Comparison of ENCODE assay signal across 13 cellular contexts in genomic region chr6:11970114-11970513, GRCh38. TPM values are rescaled to one million over a fixed set of nuclear protein-coding genes. Genes with fewer than 3 reads are reported as not detected.
DNase-seq lines count a peak whose midpoint lies in the region; ATAC-seq and TF ChIP-seq lines count a peak whose summit lies in the region.
"Had no signal": no experiment of that assay in that cellular context is flagged by ENCODE, and none has a peak within 500 bp of the region (broad histone marks: within the 10 kb centered on the region; RNA-seq: fewer than 3 reads in every experiment).

No MANE protein-coding gene starts in this region.

- H3K27me3 ChIP-seq in ACC112 (ENCODE audit: insufficient read depth, low read length) (no peaks in the 10 kb centered on the region), IMR-90 (ENCODE audit: control insufficient read depth, insufficient read depth, low read length) (no peaks in the 10 kb centered on the region), osteoblast (ENCODE audit: insufficient read depth, low read length) (no peaks in the 10 kb centered on the region), hepatocyte (no peaks in the 10 kb centered on the region)
- H3K27me3 ChIP-seq: BLaER1 treated with 17β-estradiol and CSF1 and Interleukin-3, amounts not matched to agents 10 nM and 100 nM had no signal

- H3K23ac ChIP-seq in IMR-90 (ENCODE audit: low read depth, low read length) = no peak overlapping the region

- TF ChIP-seq POLR2A in IMR-90 (IDR thresholded peaks at IDR 0.05; ENCODE audit: low read depth, low read length) = no peak

- DNase-seq in IMR-90 (no peak), chondrocyte (ENCODE audit: low spot score) (no peak), osteoblast (ENCODE audit: insufficient read length, low spot score, missing footprints) (peak; percentile 21), activated gamma-delta T cell treated with Interleukin-2 at 50 U/mL for 16 hours (no peak), hepatocyte (ENCODE audit: low spot score) (no peak)
- no peak for DNase-seq in effector CD4-positive, alpha-beta T cell
- DNase-seq: 8988T; ACHN; CD4-positive, CD25-positive, alpha-beta regulatory T cell; DMS53; H7 had no signal

- H3K9me2 ChIP-seq in hepatocyte (replicated peaks; ENCODE audit: insufficient read depth) = no peaks in the 10 kb centered on the region

- POLR2A ChIA-PET in IMR-90 (lab: Charles Lee; ENCODE audit: unreplicated experiment) = no interaction called here

- peak overlapping the region; percentile 71 for H3K4ac ChIP-seq in IMR-90 (ENCODE audit: low read depth, low read length)

- no peaks in the 10 kb centered on the region for H3K27me3 Mint-ChIP-seq in chondrocyte (ENCODE audit: low read depth)
- H3K27me3 Mint-ChIP-seq: CD4-positive, CD25-positive, alpha-beta regulatory T cell had no signal

- no peak for ATAC-seq in IMR-90 (ENCODE audit: low read depth)

- peak overlapping the region; percentile 46; the same call in 2 of the 3 replicates for H2BK15ac ChIP-seq in IMR-90 (ENCODE audit: low read depth, low read length)

- no peak overlapping the region for H3K9ac ChIP-seq in IMR-90 (ENCODE audit: low read depth, low read length)
- H3K9ac ChIP-seq: BLaER1 treated with 17β-estradiol and CSF1 and Interleukin-3, amounts not matched to agents 10 nM and 100 nM had no signal

- H3K4me3 ChIP-seq in ACC112 (ENCODE audit: low read depth, low read length) (no peak overlapping the region), IMR-90 (ENCODE audit: insufficient read depth, low read depth, low read length) (no peak overlapping the region), osteoblast (ENCODE audit: insufficient read depth, low read length) (no peak overlapping the region), hepatocyte (no peak overlapping the region)
- H3K4me3 ChIP-seq: BLaER1 treated with 17β-estradiol and CSF1 and Interleukin-3, amounts not matched to agents 10 nM and 100 nM had no signal

- peak overlapping the region; percentile 50; the same call in 1 of the 2 replicates for H3K18ac ChIP-seq in IMR-90 (ENCODE audit: low read depth, low read length)

- peak overlapping the region; percentile 13 to 73; a peak in 1 of 4 replicates for H4K8ac ChIP-seq in IMR-90 (ENCODE audit: low read depth in 2 of 2, low read length in 2 of 2)

- H3K79me2 ChIP-seq in ACC112 (ENCODE audit: control insufficient read depth, insufficient read depth, low read length, unreplicated experiment) (no peaks in the 10 kb centered on the region), osteoblast (ENCODE audit: insufficient read depth, low read length) (no peaks in the 10 kb centered on the region), hepatocyte (no peaks in the 10 kb centered on the region)

- H3K14ac ChIP-seq in IMR-90 (replicated peaks; ENCODE audit: low read depth, low read length) = peak overlapping the region; percentile 78

- no peak overlapping the region for H3K4me3 Mint-ChIP-seq in chondrocyte (ENCODE audit: unreplicated experiment)
- H3K4me3 Mint-ChIP-seq: CD4-positive, CD25-positive, alpha-beta regulatory T cell had no signal

- H3K27ac ChIP-seq in ACC112 (ENCODE audit: low read depth, low read length) = no peak overlapping the region
- peak overlapping the region; percentile 30; the same call in 1 of the 2 replicates for H3K27ac ChIP-seq in IMR-90 (ENCODE audit: insufficient read depth, low read length)
- H3K27ac ChIP-seq in osteoblast (ENCODE audit: low read depth, low read length) = peak overlapping the region; percentile 59
- no peak overlapping the region for H3K27ac ChIP-seq in hepatocyte
- H3K27ac ChIP-seq: BLaER1 treated with 17β-estradiol and CSF1 and Interleukin-3, amounts not matched to agents 10 nM and 100 nM had no signal

- no peaks in the 10 kb centered on the region for H3K36me3 Mint-ChIP-seq in chondrocyte (ENCODE audit: low read depth)
- H3K36me3 Mint-ChIP-seq: CD4-positive, CD25-positive, alpha-beta regulatory T cell had no signal

- H3K9me1 ChIP-seq in IMR-90 (ENCODE audit: insufficient read depth, low read length) = peaks cover 11% of the 10 kb centered on the region

- H2AK9ac ChIP-seq in IMR-90 (replicated peaks; ENCODE audit: low read depth, low read length, poor library complexity) = no peak overlapping the region

- peaks cover 3% of the 10 kb centered on the region for H3K9me3 Mint-ChIP-seq in chondrocyte (ENCODE audit: low read depth)
- H3K9me3 Mint-ChIP-seq: CD4-positive, CD25-positive, alpha-beta regulatory T cell had no signal

- H3K4me2 ChIP-seq in IMR-90 (ENCODE audit: low read depth, low read length) = no peak overlapping the region
- H3K4me2 ChIP-seq in osteoblast (ENCODE audit: insufficient read depth, low read length) = no peak overlapping the region
- H3K4me2 ChIP-seq in hepatocyte = no peak overlapping the region
- H3K4me2 ChIP-seq: BLaER1 treated with 17β-estradiol and CSF1 and Interleukin-3, amounts not matched to agents 10 nM and 100 nM had no signal

- peak overlapping the region; percentile 36; the same call in 1 of the 2 replicates for H3K56ac ChIP-seq in IMR-90 (ENCODE audit: extremely low read depth, insufficient read depth, low read length)

- H3K36me3 ChIP-seq in ACC112 (ENCODE audit: insufficient read depth, low read length) (no peaks in the 10 kb centered on the region), IMR-90 (ENCODE audit: control insufficient read depth, insufficient read depth, low read length) (no peaks in the 10 kb centered on the region), osteoblast (ENCODE audit: insufficient read depth, low read length) (no peaks in the 10 kb centered on the region), hepatocyte (replicated peaks; ENCODE audit: insufficient read depth, low read depth) (no peaks in the 10 kb centered on the region)
- H3K36me3 ChIP-seq: BLaER1 treated with 17β-estradiol and CSF1 and Interleukin-3, amounts not matched to agents 10 nM and 100 nM had no signal

- no CpG with 5 or more reads among the region's 3 CpGs for WGBS in IMR-90 (ENCODE audit: extremely low coverage in 2 of 2, insufficient read length in 1 of 2), 2 experiments
- 94% methylated on average over 3 of the region's 3 CpGs for WGBS in hepatocyte (ENCODE audit: low lambda C conversion rate, missing lambda C conversion rate)

- H4K91ac ChIP-seq in IMR-90 (ENCODE audit: insufficient read depth, low read depth, low read length) = peak overlapping the region; percentile 58; the same call in 1 of the 2 replicates

- H2AFZ ChIP-seq in ACC112 (ENCODE audit: low read length, unreplicated experiment) = peak overlapping the region; percentile 53
- no peak overlapping the region for H2AFZ ChIP-seq in IMR-90 (replicated peaks; ENCODE audit: low read length, poor library complexity)
- H2AFZ ChIP-seq in osteoblast (ENCODE audit: low read length) = no peak overlapping the region
- no peak overlapping the region for H2AFZ ChIP-seq in hepatocyte

- TF ChIP-seq CTCF in IMR-90 (conservative IDR thresholded peaks at IDR 0.05; ENCODE audit: low read depth, low read length) (no peak), chondrocyte (IDR thresholded peaks at IDR 0.05) (no peak), osteoblast (IDR thresholded peaks at IDR 0.05; ENCODE audit: extremely low read depth, low read depth, low read length) (no peak), hepatocyte (IDR thresholded peaks at IDR 0.05; ENCODE audit: poor library complexity) (no peak)

- peaks cover 61% of the 10 kb centered on the region for H3K4me1 Mint-ChIP-seq in chondrocyte (ENCODE audit: low read depth)

- H4K5ac ChIP-seq in IMR-90 (ENCODE audit: low read depth, low read length) = 0 out of 2 replicates have a peak overlapping the region, but pooled peaks have one; percentile 4

- no peak overlapping the region for H2AK5ac ChIP-seq in IMR-90 (ENCODE audit: low read depth, low read length)

- H3K4me1 ChIP-seq in ACC112 (ENCODE audit: control insufficient read depth, insufficient read depth, low read length, unreplicated experiment) (peaks cover 30% of the 10 kb centered on the region), IMR-90 (ENCODE audit: control insufficient read depth, insufficient read depth, low read length) (peaks cover 16% of the 10 kb centered on the region), osteoblast (ENCODE audit: insufficient read depth, low read length) (peaks cover 51% of the 10 kb centered on the region), hepatocyte (ENCODE audit: insufficient read depth) (no peaks in the 10 kb centered on the region)

- peak overlapping the region; percentile 15 for H2BK5ac ChIP-seq in IMR-90 (ENCODE audit: low read depth, low read length, poor library complexity, severe bottlenecking)

- in situ Hi-C loops in IMR-90 (cut with MboI; ENCODE audit: low sequenced_read_pairs) = no loop called here

- peak overlapping the region; percentile 86 for H3K27ac Mint-ChIP-seq in chondrocyte (ENCODE audit: unreplicated experiment)
- H3K27ac Mint-ChIP-seq: CD4-positive, CD25-positive, alpha-beta regulatory T cell had no signal

- H3K9me3 ChIP-seq in IMR-90 (ENCODE audit: control insufficient read depth, insufficient read depth, low read length) = no peaks in the 10 kb centered on the region
- H3K9me3 ChIP-seq in osteoblast (ENCODE audit: low read depth, low read length) = no peaks in the 10 kb centered on the region
- no peaks in the 10 kb centered on the region for H3K9me3 ChIP-seq in hepatocyte (ENCODE audit: low read depth)
- H3K9me3 ChIP-seq: BLaER1 treated with 17β-estradiol and CSF1 and Interleukin-3, amounts not matched to agents 10 nM and 100 nM had no signal

- CTCF ChIA-PET in IMR-90 (lab: Yijun Ruan, JAX) = no interaction called here

- no TSS peak for BruUV-seq in IMR-90 (replicated peaks; lab: Mats Ljungman, UMichigan)

- dilution Hi-C loops in IMR-90 (cut with HindIII; ENCODE audit: low sequenced_read_pairs, unreplicated experiment) = no loop called here

- intact Hi-C loops in IMR-90 (cut with micrococcal nuclease) = no loop called here

- no peaks in the 10 kb centered on the region; a peak in 1 of 4 replicates for H3K79me1 ChIP-seq in IMR-90 (ENCODE audit: low read depth in 1 of 2, low read length in 2 of 2)

- H4K20me1 ChIP-seq in IMR-90 (ENCODE audit: insufficient read depth, low read length) = no peaks in the 10 kb centered on the region
- no peaks in the 10 kb centered on the region for H4K20me1 ChIP-seq in osteoblast (ENCODE audit: insufficient read depth, low read length)
- H4K20me1 ChIP-seq in hepatocyte (ENCODE audit: insufficient read depth, poor library complexity, severe bottlenecking) = no peaks in the 10 kb centered on the region
- H4K20me1 ChIP-seq: BLaER1 treated with 17β-estradiol and CSF1 and Interleukin-3, amounts not matched to agents 10 nM and 100 nM had no signal

- peak overlapping the region; percentile 46 for H2BK20ac ChIP-seq in IMR-90 (ENCODE audit: low read depth, low read length)

- TF ChIP-seq RAD21 in IMR-90 (IDR thresholded peaks at IDR 0.05; ENCODE audit: low read length) = no peak

- peak overlapping the region; percentile 76 for H2BK120ac ChIP-seq in IMR-90 (ENCODE audit: low read depth, low read length)

TF ChIP-seq in IMR-90, 13 proteins besides CTCF, POLR2A, EP300 and RAD21 (continues in another document):
- TF ChIP-seq CEBPB (IDR thresholded peaks at IDR 0.05; ENCODE audit: low read depth, low read length) = no peak

RNA-seq across cellular contexts. Expression of gene HIVEP1, which starts 42.0 kb away (rescaled TPM):
- 16.7 and 17.2 TPM in 2 replicates for total RNA-seq in IMR-90 (2012; rRNA removed)
- polyA plus RNA-seq in IMR-90 (2012; rRNA removed) = 13.0 and 14.4 TPM in 2 replicates
- 7.3 and 8.8 TPM in 2 replicates for polyA plus RNA-seq in IMR-90 (2012; cell fraction: cytosol; rRNA removed)
- 32.2 and 33.4 TPM in 2 replicates for polyA plus RNA-seq in IMR-90 (2012; cell fraction: nucleus; rRNA removed; ENCODE audit: low replicate concordance)
- total RNA-seq in chondrocyte = 34.2 to 49.7 TPM (median 44.6 TPM) in 3 replicates
- 18.8 and 21.2 TPM in 2 replicates for total RNA-seq in osteoblast
- 31.5 and 33.7 TPM in 2 replicates for total RNA-seq in hepatocyte
- polyA plus RNA-seq in hepatocyte = 8.1 and 8.7 TPM in 2 replicates

Comparison
In these comparisons a context has a peak if more than half of its experiments do, and no peak if none do; other contexts are left out.
1. H3K27ac ChIP-seq: peak in IMR-90 (single experiment) and osteoblast (single experiment); none in ACC112 (single experiment) and hepatocyte (single experiment).